16 cellular contexts compared by ENCODE assay signal in genomic region chr3:28118087-28118486, GRCh38.
A peak's percentile ranks its signal among the peaks of the same experiment; 100 is the strongest.
DNase-seq lines count a peak whose midpoint lies in the region; ATAC-seq and TF ChIP-seq lines count a peak whose summit lies in the region.
"Had no signal": no experiment of that assay in that cellular context is flagged by ENCODE, and none has a peak within 500 bp of the region (broad histone marks: within the 10 kb centered on the region; RNA-seq: fewer than 3 reads in every experiment).

No MANE protein-coding gene starts in this region.

- no peaks in the 10 kb centered on the region; the same call in 1 of the 2 replicates for H3K27me3 Mint-ChIP-seq in WTC11 (ENCODE audit: low read depth)

- H3K4me3 ChIP-seq in H7 (ENCODE audit: insufficient read depth, low read depth, low read length), result no peak overlapping the region
- H3K4me3 ChIP-seq: BLaER1 treated with 17β-estradiol and CSF1 and Interleukin-3, amounts not matched to agents 10 nM and 100 nM had no signal

- CTCF ChIA-PET in WTC11 (lab: Charles Lee), result no interaction called here

- no peak for TF ChIP-seq CTCF in WTC11 (IDR thresholded peaks at IDR 0.05)

- H3K4me3 Mint-ChIP-seq in WTC11, result peak overlapping the region; percentile 46
- H3K4me3 Mint-ChIP-seq: CD4-positive, CD25-positive, alpha-beta regulatory T cell had no signal

- intact Hi-C loops in Right ventricle myocardium superior (cut with DNase I), result no loop called here

- no peaks in the 10 kb centered on the region for H3K36me3 ChIP-seq in H7 (replicated peaks; ENCODE audit: control insufficient read depth, insufficient read depth, low read length)
- H3K36me3 ChIP-seq: BLaER1 treated with 17β-estradiol and CSF1 and Interleukin-3, amounts not matched to agents 10 nM and 100 nM had no signal

- DNase-seq in H7 (peak; percentile 26), WTC11 (ENCODE audit: low spot score) (no peak), iPS DF 4.7 (ENCODE audit: extremely low read depth, low spot score) (peak; percentile 33), iPS-NIHi7 (ENCODE audit: extremely low spot score) (peak; percentile 53), NCI-H345 treated with DMSO at 0.1 percent for 48 hours (lab: John Stamatoyannopoulos, UW; ENCODE audit: unreplicated experiment) (no peak), Right ventricle myocardium superior (no peak), NCI-H2081 treated with DMSO at 0.1 percent for 48 hours (lab: John Stamatoyannopoulos, UW) (no peak)
- DNase-seq: ACHN; Calu3; CD4-positive, CD25-positive, alpha-beta regulatory T cell; DMS79 treated with DMSO at 0.1 percent for 48 hours; EL; GDM1; IMR-90 had no signal

- H3K36me3 Mint-ChIP-seq in WTC11, result peaks cover 14% of the 10 kb centered on the region
- H3K36me3 Mint-ChIP-seq: CD4-positive, CD25-positive, alpha-beta regulatory T cell had no signal

- no peaks in the 10 kb centered on the region for H3K27me3 ChIP-seq in H7 (ENCODE audit: control insufficient read depth, insufficient read depth, low read length)
- H3K27me3 ChIP-seq: BLaER1 treated with 17β-estradiol and CSF1 and Interleukin-3, amounts not matched to agents 10 nM and 100 nM had no signal

- ATAC-seq in WTC11 (peak; percentile 97), HG02759 (IDR thresholded peaks at IDR 0.05; ENCODE audit: unreplicated experiment) (no peak), Right ventricle myocardium superior (ENCODE audit: poor library complexity) (no peak)

- peaks cover 20% of the 10 kb centered on the region for H3K9me3 Mint-ChIP-seq in WTC11

- POLR2A ChIA-PET in WTC11 (lab: Charles Lee), result interaction anchor here (0.5 to 1.2 kb wide), 2 partner anchors 41 to 1997 kb away, joined by 3 read pairs; no protein-coding TSS in a partner anchor

- peak overlapping the region; percentile 53; the same call in 1 of the 2 replicates for H3K27ac Mint-ChIP-seq in WTC11
- H3K27ac Mint-ChIP-seq: CD4-positive, CD25-positive, alpha-beta regulatory T cell had no signal

- H3K4me1 Mint-ChIP-seq in WTC11, result peaks cover 30% of the 10 kb centered on the region

TF ChIP-seq in WTC11, 78 proteins besides CTCF, POLR2A, EP300 and RAD21:
- TF ChIP-seq, protein P1, sequence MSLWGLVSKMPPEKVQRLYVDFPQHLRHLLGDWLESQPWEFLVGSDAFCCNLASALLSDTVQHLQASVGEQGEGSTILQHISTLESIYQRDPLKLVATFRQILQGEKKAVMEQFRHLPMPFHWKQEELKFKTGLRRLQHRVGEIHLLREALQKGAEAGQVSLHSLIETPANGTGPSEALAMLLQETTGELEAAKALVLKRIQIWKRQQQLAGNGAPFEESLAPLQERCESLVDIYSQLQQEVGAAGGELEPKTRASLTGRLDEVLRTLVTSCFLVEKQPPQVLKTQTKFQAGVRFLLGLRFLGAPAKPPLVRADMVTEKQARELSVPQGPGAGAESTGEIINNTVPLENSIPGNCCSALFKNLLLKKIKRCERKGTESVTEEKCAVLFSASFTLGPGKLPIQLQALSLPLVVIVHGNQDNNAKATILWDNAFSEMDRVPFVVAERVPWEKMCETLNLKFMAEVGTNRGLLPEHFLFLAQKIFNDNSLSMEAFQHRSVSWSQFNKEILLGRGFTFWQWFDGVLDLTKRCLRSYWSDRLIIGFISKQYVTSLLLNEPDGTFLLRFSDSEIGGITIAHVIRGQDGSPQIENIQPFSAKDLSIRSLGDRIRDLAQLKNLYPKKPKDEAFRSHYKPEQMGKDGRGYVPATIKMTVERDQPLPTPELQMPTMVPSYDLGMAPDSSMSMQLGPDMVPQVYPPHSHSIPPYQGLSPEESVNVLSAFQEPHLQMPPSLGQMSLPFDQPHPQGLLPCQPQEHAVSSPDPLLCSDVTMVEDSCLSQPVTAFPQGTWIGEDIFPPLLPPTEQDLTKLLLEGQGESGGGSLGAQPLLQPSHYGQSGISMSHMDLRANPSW (CRISPR knock-in tag; conservative IDR thresholded peaks at IDR 0.05; ENCODE audit: low read depth), result no peak
- TF ChIP-seq MYBL2 (CRISPR knock-in tag; IDR thresholded peaks at IDR 0.05) (no peak), ZNF425 (CRISPR knock-in tag; conservative IDR thresholded peaks at IDR 0.05) (no peak), ATF1 (CRISPR knock-in tag; IDR thresholded peaks at IDR 0.05) (no peak), FOXK1 (CRISPR knock-in tag; IDR thresholded peaks at IDR 0.05) (no peak), ZNF671 (CRISPR knock-in tag; IDR thresholded peaks at IDR 0.05) (no peak), GABPB1 (CRISPR knock-in tag; IDR thresholded peaks at IDR 0.05) (no peak), FOXJ3 (CRISPR knock-in tag; IDR thresholded peaks at IDR 0.05; ENCODE audit: borderline replicate concordance) (no peak), ETV6 (CRISPR knock-in tag; IDR thresholded peaks at IDR 0.05) (no peak), SP1 (CRISPR knock-in tag; conservative IDR thresholded peaks at IDR 0.05) (no peak), ZNF138 (CRISPR knock-in tag; conservative IDR thresholded peaks at IDR 0.05) (no peak), HMGA2 (CRISPR knock-in tag; IDR thresholded peaks at IDR 0.05) (no peak)

Comparison
In these comparisons a context has a peak if more than half of its experiments do, and no peak if none do; other contexts are left out.
1. DNase-seq: peak in H7 (single experiment), iPS DF 4.7 (single experiment) and iPS-NIHi7 (single experiment); none in WTC11 (single experiment), NCI-H345 treated with DMSO at 0.1 percent for 48 hours (single experiment), Right ventricle myocardium superior (single experiment) and NCI-H2081 treated with DMSO at 0.1 percent for 48 hours (single experiment).